In the genomic region with DNA sequence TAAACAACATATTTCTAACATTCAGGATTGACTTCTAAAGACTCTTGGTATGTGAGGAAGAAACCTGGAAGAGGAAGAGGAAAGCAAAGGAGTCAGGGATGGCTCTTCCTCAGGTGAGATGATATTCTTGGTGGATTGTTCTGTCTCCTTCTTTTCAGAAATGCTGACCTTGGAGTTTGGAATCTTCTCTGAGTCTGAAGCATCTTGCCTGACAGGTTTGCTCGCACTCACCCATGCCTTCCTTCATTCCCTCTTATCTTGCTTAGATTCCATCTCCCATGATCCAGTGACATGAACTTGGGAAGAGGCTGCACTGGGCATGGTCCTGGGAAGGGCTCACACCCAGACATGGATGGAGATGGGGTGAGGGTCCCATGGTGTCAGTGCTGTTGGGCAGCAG, we compare ENCODE assay signal across 1 cellular context.
TF ChIP-seq lines count a peak whose summit lies in the region.

No MANE protein-coding gene starts in this region.

TF ChIP-seq in HepG2, 621 proteins besides CTCF, POLR2A, EP300 and RAD21:
- peak; percentile 16 to 56; a peak in 1 of 4 replicates for TF ChIP-seq MAFK (conservative IDR thresholded peaks at IDR 0.05 in 1 of 2, IDR thresholded peaks at IDR 0.05 in 1 of 2; ENCODE audit: low read length in 2 of 2)
TF ChIP-seq in HepG2: peak in this region for 1; not testable (repeated sequence) for 620.
